In the genomic region with DNA sequence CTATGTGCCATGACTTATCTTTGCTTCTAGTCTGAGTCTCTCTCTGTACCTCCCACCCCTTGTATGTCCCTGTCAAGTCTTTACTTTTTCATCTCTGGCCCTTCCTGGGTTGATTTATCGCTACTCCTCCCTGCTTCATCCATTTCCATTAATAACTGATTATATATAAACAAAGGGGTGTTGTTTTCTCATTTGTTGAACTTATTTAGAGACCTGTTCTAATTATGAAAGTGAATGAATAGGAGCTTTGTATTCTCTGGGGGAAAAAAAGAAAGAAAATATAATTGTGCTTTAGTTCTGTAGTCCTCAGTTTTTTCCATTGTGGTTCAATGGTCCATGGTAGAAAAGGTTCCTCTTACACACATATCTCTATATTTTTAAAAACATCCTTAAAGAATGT, we compare ENCODE assay signal across 34 cellular contexts.
"Had no signal": no experiment of that assay in that cellular context is flagged by ENCODE, and none has a peak within 500 bp of the region (broad histone marks: within the 10 kb centered on the region; RNA-seq: fewer than 3 reads in every experiment).

No MANE protein-coding gene starts in this region.

- H3K27ac ChIP-seq: brain microvascular endothelial cell, esophagus muscularis mucosa, foreskin keratinocyte, gastroesophageal sphincter, WERI-Rb-1 had no signal

- H3K4me1 ChIP-seq: esophagus muscularis mucosa, foreskin keratinocyte, gastroesophageal sphincter had no signal

- DNase-seq: activated B cell treated with CpG ODN at 0.5 μM for 24 hours; activated CD4-positive, alpha-beta T cell treated with anti-CD3 and anti-CD28 coated beads for 48 hours; activated CD4-positive, alpha-beta T cell treated with anti-CD3 and anti-CD28 coated beads, Interleukin-2, amount 50 U/mL, for 1 hour; activated CD4-positive, alpha-beta T cell treated with anti-CD3 and anti-CD28 coated beads, Interleukin-2, amount 50 U/mL, for 48 hours; activated CD8-positive, alpha-beta memory T cell treated with anti-CD3 and anti-CD28 coated beads for 24 hours; activated CD8-positive, alpha-beta T cell treated with anti-CD3 and anti-CD28 coated beads for 36 hours; activated effector memory CD4-positive, alpha-beta T cell treated with Interleukin-2 at 50 U/mL for 16 hours; activated gamma-delta T cell treated with Interleukin-2 at 50 U/mL for 16 hours; activated naive CD4-positive, alpha-beta T cell treated with anti-CD3 and anti-CD28 coated beads, Interleukin-2, amount 50 U/mL, for 16 hours; activated naive CD4-positive, alpha-beta T cell treated with Interleukin-2 at 50 U/mL for 16 hours; activated T-cell treated with anti-CD3 and anti-CD28 coated beads, Interleukin-2, amount 50 U/mL, for 4 hours; amniotic stem cell; anterior cingulate cortex; brain microvascular endothelial cell; cortex of kidney; dermis blood vessel endothelial cell; effector CD4-positive, alpha-beta T cell; effector memory CD8-positive, alpha-beta T cell; erythroblast; foreskin keratinocyte; T-helper 1 cell; T-helper 17 cell; T1000; WERI-Rb-1 had no signal

- H3K4me3 ChIP-seq: esophagus muscularis mucosa, gastroesophageal sphincter had no signal

- H3K36me3 Mint-ChIP-seq: activated naive CD8-positive, alpha-beta T cell had no signal

- H3K4me1 Mint-ChIP-seq: activated B cell treated with CpG ODN at 0.5 μM for 24 hours; activated T-helper 17 cell treated with anti-CD3 and anti-CD28 coated beads, Interleukin-2, amount 50 U/mL, for 72 hours; central memory CD8-positive, alpha-beta T cell; T-helper 17 cell had no signal

- H3K27me3 ChIP-seq: brain microvascular endothelial cell, esophagus muscularis mucosa, foreskin keratinocyte had no signal

- ATAC-seq: activated CD4-positive, CD25-positive, alpha-beta regulatory T cell treated with anti-CD3 and anti-CD28 coated beads, Interleukin-2, amount 50 U/mL, for 24 hours; activated CD8-positive, alpha-beta T cell treated with anti-CD3 and anti-CD28 coated beads for 36 hours; activated T-cell treated with anti-CD3 and anti-CD28 coated beads, Interleukin-2, amount 50 U/mL, for 4 hours; activated T-helper 17 cell treated with anti-CD3 and anti-CD28 coated beads, Interleukin-2, amount 50 U/mL, for 72 hours; effector memory CD8-positive, alpha-beta T cell; foreskin keratinocyte; gastroesophageal sphincter; T-helper 17 cell had no signal

- H3K9me3 ChIP-seq: esophagus muscularis mucosa, gastroesophageal sphincter had no signal

- H3K36me3 ChIP-seq: brain microvascular endothelial cell, esophagus muscularis mucosa, gastroesophageal sphincter, WERI-Rb-1 had no signal

- H3K9me3 Mint-ChIP-seq: activated B cell treated with CpG ODN at 0.5 μM for 24 hours; activated CD8-positive, alpha-beta T cell treated with anti-CD3 and anti-CD28 coated beads for 36 hours; activated T-cell treated with anti-CD3 and anti-CD28 coated beads, Interleukin-2, amount 50 U/mL, for 4 hours; activated T-helper 17 cell treated with anti-CD3 and anti-CD28 coated beads, Interleukin-2, amount 50 U/mL, for 72 hours; T-helper 2 cell treated with Interferon-gamma antibody and Interleukin-4, amounts not matched to agents 5 μg/mL and 100 μg/mL, for 36 hours had no signal

- H3K27me3 Mint-ChIP-seq: activated B cell treated with CpG ODN at 0.5 μM for 24 hours; activated T-helper 17 cell treated with anti-CD3 and anti-CD28 coated beads, Interleukin-2, amount 50 U/mL, for 72 hours; central memory CD8-positive, alpha-beta T cell; effector memory CD8-positive, alpha-beta T cell; T-helper 17 cell had no signal

- H3K27ac Mint-ChIP-seq: activated B cell treated with CpG ODN at 0.5 μM for 24 hours; activated CD8-positive, alpha-beta T cell treated with anti-CD3 and anti-CD28 coated beads for 36 hours; activated naive CD8-positive, alpha-beta T cell; activated T-helper 17 cell treated with anti-CD3 and anti-CD28 coated beads, Interleukin-2, amount 50 U/mL, for 72 hours; effector memory CD8-positive, alpha-beta T cell; T-helper 17 cell; T-helper 2 cell treated with Interferon-gamma antibody and Interleukin-4, amounts not matched to agents 5 μg/mL and 100 μg/mL, for 36 hours had no signal

- FAIRE-seq: astrocyte, bronchial epithelial cell, colon had no signal

- H3K4me3 Mint-ChIP-seq: activated B cell treated with CpG ODN at 0.5 μM for 24 hours; activated CD8-positive, alpha-beta T cell treated with anti-CD3 and anti-CD28 coated beads for 36 hours; activated naive CD8-positive, alpha-beta T cell; activated T-cell treated with anti-CD3 and anti-CD28 coated beads, Interleukin-2, amount 50 U/mL, for 4 hours; activated T-helper 17 cell treated with anti-CD3 and anti-CD28 coated beads, Interleukin-2, amount 50 U/mL, for 72 hours; central memory CD8-positive, alpha-beta T cell; effector memory CD8-positive, alpha-beta T cell; T-helper 17 cell; T-helper 2 cell treated with Interferon-gamma antibody and Interleukin-4, amounts not matched to agents 5 μg/mL and 100 μg/mL, for 36 hours had no signal
